In genomic region chr6:128509709-128510108, GRCh38 we compare ENCODE assay signal across 20 cellular contexts. TPM values are rescaled to one million over a fixed set of nuclear protein-coding genes. Genes with fewer than 3 reads are reported as not detected.
A peak's percentile ranks its signal among the peaks of the same experiment; 100 is the strongest.
DNase-seq lines count a peak whose midpoint lies in the region; ATAC-seq, FAIRE-seq and TF ChIP-seq lines count a peak whose summit lies in the region.
"Had no signal": no experiment of that assay in that cellular context is flagged by ENCODE, and none has a peak within 500 bp of the region (broad histone marks: within the 10 kb centered on the region; RNA-seq: fewer than 3 reads in every experiment).

No MANE protein-coding gene starts in this region.

- H2AFZ ChIP-seq in ACC112 (ENCODE audit: low read length, unreplicated experiment) (no peak overlapping the region), astrocyte (ENCODE audit: low read depth, low read length) (no peak overlapping the region), HepG2 (ENCODE audit: low read length) (no peak overlapping the region)

- TF ChIP-seq RAD21 in HepG2 (CRISPR knock-in tag; IDR thresholded peaks at IDR 0.05) = no peak

- no peaks in the 10 kb centered on the region for H3K27me3 Mint-ChIP-seq in astrocyte (ENCODE audit: low read depth, unreplicated experiment)
- H3K27me3 Mint-ChIP-seq: dendritic cell treated with granulocyte-macrophage colony-stimulating factor and Interleukin-4, amounts not matched to agents 40 ng/mL and 50 ng/mL, for 4 days; type B pancreatic cell had no signal

- TF ChIP-seq CTCF in astrocyte (IDR thresholded peaks at IDR 0.05; ENCODE audit: insufficient read depth, low read depth, low read length) (no peak), HepG2 (CRISPR knock-in tag; IDR thresholded peaks at IDR 0.05) (no peak)

- H3K27ac ChIP-seq in ACC112 (ENCODE audit: low read depth, low read length) = peak overlapping the region; percentile 85
- H3K27ac ChIP-seq in astrocyte (ENCODE audit: low read depth, low read length) = peak overlapping the region; percentile 88
- peak overlapping the region; percentile 98 for H3K27ac ChIP-seq in HepG2 (ENCODE audit: extremely low read length, insufficient read depth, low read length)

- peaks cover 4% of the 10 kb centered on the region for H3K36me3 Mint-ChIP-seq in astrocyte (ENCODE audit: low read depth, unreplicated experiment)
- H3K36me3 Mint-ChIP-seq: activated naive CD4-positive, alpha-beta T cell treated with anti-CD3 and anti-CD28 coated beads, Interleukin-2, amount 10 ng/mL, durations not matched to agents 7 days and 5 days; natural killer cell treated with Interleukin-12 subunit alpha and Interleukin-12 subunit beta and Interleukin-15 and Interleukin-18, amount 100 ng/mL, for 72 hours; stimulated activated naive B cell treated with anti-CD40 and anti-IgM and Interleukin-4, amounts not matched to agents 10 μg/mL and 1 μg/mL and 100 μg/mL, for 72 hours; type B pancreatic cell had no signal

- H3K4me3 Mint-ChIP-seq in astrocyte (ENCODE audit: unreplicated experiment) = no peak overlapping the region
- H3K4me3 Mint-ChIP-seq: activated CD4-positive, alpha-beta T cell treated with anti-CD3 and anti-CD28 coated beads, Interleukin-2, amount 10 ng/mL, durations not matched to agents 24 days and 14 days; activated naive CD4-positive, alpha-beta T cell treated with anti-CD3 and anti-CD28 coated beads, Interleukin-2, amount 10 ng/mL, durations not matched to agents 7 days and 5 days; CD4-positive, alpha-beta T cell; dendritic cell treated with granulocyte-macrophage colony-stimulating factor and Interleukin-4, amounts not matched to agents 40 ng/mL and 50 ng/mL, for 4 days; natural killer cell treated with Interleukin-12 subunit alpha and Interleukin-12 subunit beta and Interleukin-15 and Interleukin-18, amount 100 ng/mL, for 72 hours; stimulated activated naive B cell treated with anti-CD40 and anti-IgM and Interleukin-4, amounts not matched to agents 10 μg/mL and 1 μg/mL and 100 μg/mL, for 72 hours; type B pancreatic cell had no signal

- no peak overlapping the region for H3K9ac ChIP-seq in astrocyte (ENCODE audit: low read length)
- peak overlapping the region; percentile 81 for H3K9ac ChIP-seq in HepG2 (ENCODE audit: insufficient read depth, low read depth, low read length)

- H3K9me3 ChIP-seq in astrocyte (ENCODE audit: insufficient read depth, low read depth, low read length) (no peaks in the 10 kb centered on the region), HepG2 (ENCODE audit: low read length) (no peaks in the 10 kb centered on the region)

- 0% methylated on average over 1 of the region's 1 CpG for WGBS in HepG2 (ENCODE audit: low lambda C conversion rate)

- peaks cover 61% of the 10 kb centered on the region for H3K4me1 Mint-ChIP-seq in astrocyte (ENCODE audit: low read depth, unreplicated experiment)
- H3K4me1 Mint-ChIP-seq: activated CD4-positive, alpha-beta T cell treated with anti-CD3 and anti-CD28 coated beads, Interleukin-2, amount 10 ng/mL, durations not matched to agents 24 days and 14 days; activated naive CD4-positive, alpha-beta T cell treated with anti-CD3 and anti-CD28 coated beads, Interleukin-2, amount 10 ng/mL, durations not matched to agents 7 days and 5 days; stimulated activated naive B cell treated with anti-CD40 and anti-IgM and Interleukin-4, amounts not matched to agents 10 μg/mL and 1 μg/mL and 100 μg/mL, for 72 hours had no signal

- CTCF ChIA-PET in HepG2 (lab: Yijun Ruan, JAX; ENCODE audit: low intra/inter-chr PET ratio, low total read pairs) = no interaction called here

- H3K4me2 ChIP-seq in astrocyte (ENCODE audit: low read length) (peak overlapping the region; percentile 66), HepG2 (ENCODE audit: low read depth, low read length) (peak overlapping the region; percentile 99)

- intact Hi-C loops in HepG2 (cut with micrococcal nuclease; ENCODE audit: unreplicated experiment) = loop anchor here (1.0 to 10.0 kb wide), 3 partner anchors 11 to 505 kb away; partner anchors contain the start of gene PTPRK

- H3K4me3 ChIP-seq in ACC112 (ENCODE audit: low read depth, low read length) = no peak overlapping the region
- no peak overlapping the region for H3K4me3 ChIP-seq in astrocyte (ENCODE audit: insufficient read depth, low read depth, low read length)
- peak overlapping the region in 1 of 3 experiments; percentile 30; a peak in 1 of 6 replicates for H3K4me3 ChIP-seq in HepG2 (replicated peaks in 1 of 3; ENCODE audit: insufficient read depth in 1 of 3, low read depth in 2 of 3, low read length in 3 of 3)

- H3K27ac Mint-ChIP-seq in astrocyte (ENCODE audit: unreplicated experiment) = peak overlapping the region; percentile 83
- H3K27ac Mint-ChIP-seq: activated CD4-positive, alpha-beta T cell treated with anti-CD3 and anti-CD28 coated beads, Interleukin-2, amount 10 ng/mL, durations not matched to agents 24 days and 14 days; activated naive CD4-positive, alpha-beta T cell treated with anti-CD3 and anti-CD28 coated beads, Interleukin-2, amount 10 ng/mL, durations not matched to agents 7 days and 5 days; CD4-positive, alpha-beta T cell; dendritic cell treated with granulocyte-macrophage colony-stimulating factor and Interleukin-4, amounts not matched to agents 40 ng/mL and 50 ng/mL, for 4 days; natural killer cell treated with Interleukin-12 subunit alpha and Interleukin-12 subunit beta and Interleukin-15 and Interleukin-18, amount 100 ng/mL, for 72 hours; stimulated activated naive B cell treated with anti-CD40 and anti-IgM and Interleukin-4, amounts not matched to agents 10 μg/mL and 1 μg/mL and 100 μg/mL, for 72 hours; type B pancreatic cell had no signal

- H3K4me1 ChIP-seq in ACC112 (ENCODE audit: control insufficient read depth, insufficient read depth, low read length, unreplicated experiment) (peaks cover 59% of the 10 kb centered on the region), astrocyte (ENCODE audit: insufficient read depth, low read length) (peaks cover 37% of the 10 kb centered on the region), HepG2 (ENCODE audit: insufficient read depth, low read length) (peaks cover 96% of the 10 kb centered on the region)

- no TSS peak for BruUV-seq in HepG2 (replicated peaks; lab: Mats Ljungman, UMichigan)

- H3K36me3 ChIP-seq in ACC112 (ENCODE audit: insufficient read depth, low read length) (no peaks in the 10 kb centered on the region), astrocyte (ENCODE audit: insufficient read depth, low read length) (no peaks in the 10 kb centered on the region), HepG2 (replicated peaks in 1 of 2; ENCODE audit: control insufficient read depth in 1 of 2, insufficient read depth in 2 of 2, low read length in 2 of 2) (no peaks in the 10 kb centered on the region; a peak in 1 of 5 replicates)

- no peak for DNase-seq in astrocyte (ENCODE audit: low read depth)
- no peak for DNase-seq in HepG2 (ENCODE audit: low spot score)
- no peak for DNase-seq in NCI-H510A (lab: John Stamatoyannopoulos, UW)
- DNase-seq in hypothalamus (lab: John Stamatoyannopoulos, UW) = no peak
- DNase-seq in stimulated activated naive CD8-positive, alpha-beta T cell treated with anti-CD3 and anti-CD28 coated beads, Interleukin-15, Interleukin-2, amounts not matched to agents 100 U/mL and 50 U/mL, for 24 hours = no peak
- DNase-seq in NCI-H2029 treated with DMSO at 0.1 percent for 48 hours (lab: John Stamatoyannopoulos, UW) = no peak
- DNase-seq: activated CD4-positive, alpha-beta T cell treated with anti-CD3 and anti-CD28 coated beads, Interleukin-2, amount 10 ng/mL, durations not matched to agents 24 days and 14 days; activated CD8-positive, alpha-beta memory T cell treated with anti-CD3 and anti-CD28 coated beads, Interleukin-2, amount 50 U/mL, for 48 hours; activated naive CD4-positive, alpha-beta T cell treated with anti-CD3 and anti-CD28 coated beads, Interleukin-2, amount 10 ng/mL, durations not matched to agents 7 days and 5 days; CD4-positive, alpha-beta T cell; NCI-H1930; stimulated activated CD4-positive, alpha-beta T cell treated with anti-CD3 and anti-CD28 coated beads, Interleukin-12 subunit alpha, Interleukin-12 subunit beta, amount 100 ng/mL, for 4 hours; stimulated activated naive B cell treated with anti-CD40 and anti-IgM and Interleukin-4, amounts not matched to agents 10 μg/mL and 1 μg/mL and 100 μg/mL, for 72 hours had no signal

- no peak for TF ChIP-seq POLR2A in HepG2 (IDR thresholded peaks at IDR 0.05; ENCODE audit: insufficient read depth in 1 of 2, low read depth in 2 of 2, low read length in 2 of 2)

- H3K27me3 ChIP-seq in ACC112 (ENCODE audit: insufficient read depth, low read length) (no peaks in the 10 kb centered on the region), astrocyte (ENCODE audit: insufficient read depth, low read length) (no peaks in the 10 kb centered on the region), HepG2 (ENCODE audit: control insufficient read depth in 1 of 2, insufficient read depth in 2 of 2, low read length in 2 of 2) (no peaks in the 10 kb centered on the region)

- FAIRE-seq in astrocyte (lab: Jason Lieb, UNC) (no peak), HepG2 (lab: Jason Lieb, UNC) (no peak)
- FAIRE-seq: TTC549 had no signal

- POLR2A ChIA-PET in HepG2 (lab: Yijun Ruan, JAX) = interaction anchor here (2.8 to 3.7 kb wide), 3 partner anchors 11 to 447 kb away, joined by 13 to 63 read pairs (median 19); partner anchors contain the start of gene PTPRK

- TF ChIP-seq EP300 in HepG2 (IDR thresholded peaks at IDR 0.05; ENCODE audit: low read depth in 2 of 2, low read length in 2 of 2) (no peak), HepG2 (CRISPR knock-in tag; IDR thresholded peaks at IDR 0.05; ENCODE audit: borderline replicate concordance) (no peak)

- H4K20me1 ChIP-seq in astrocyte (ENCODE audit: insufficient read depth, low read length) (peaks cover 7% of the 10 kb centered on the region), HepG2 (ENCODE audit: insufficient read depth, low read length) (no peaks in the 10 kb centered on the region)

- H3K9me3 Mint-ChIP-seq in astrocyte (ENCODE audit: unreplicated experiment) = no peaks in the 10 kb centered on the region
- H3K9me3 Mint-ChIP-seq: activated CD4-positive, alpha-beta T cell treated with anti-CD3 and anti-CD28 coated beads, Interleukin-2, amount 10 ng/mL, durations not matched to agents 24 days and 14 days; activated naive CD4-positive, alpha-beta T cell treated with anti-CD3 and anti-CD28 coated beads, Interleukin-2, amount 10 ng/mL, durations not matched to agents 7 days and 5 days; CD4-positive, alpha-beta T cell; dendritic cell treated with granulocyte-macrophage colony-stimulating factor and Interleukin-4, amounts not matched to agents 40 ng/mL and 50 ng/mL, for 4 days; natural killer cell treated with Interleukin-12 subunit alpha and Interleukin-12 subunit beta and Interleukin-15 and Interleukin-18, amount 100 ng/mL, for 72 hours; stimulated activated naive B cell treated with anti-CD40 and anti-IgM and Interleukin-4, amounts not matched to agents 10 μg/mL and 1 μg/mL and 100 μg/mL, for 72 hours; type B pancreatic cell had no signal

- H3K79me2 ChIP-seq in ACC112 (ENCODE audit: control insufficient read depth, insufficient read depth, low read length, unreplicated experiment) = peaks cover 44% of the 10 kb centered on the region
- peaks cover 96% of the 10 kb centered on the region for H3K79me2 ChIP-seq in astrocyte (ENCODE audit: insufficient read depth, low read length)
- peaks cover 83% of the 10 kb centered on the region for H3K79me2 ChIP-seq in HepG2 (ENCODE audit: insufficient read depth, low read length)

- in situ Hi-C loops in HepG2 (cut with HindIII; ENCODE audit: extremely low pct_ligation_motif_present, low pct_unique_long_range_greater_than_20kb) = no loop called here

- ATAC-seq in HG03175 (IDR thresholded peaks at IDR 0.05; ENCODE audit: unreplicated experiment) (peak; percentile 29), HepG2 (no peak)
- no peak for ATAC-seq in stimulated activated naive CD8-positive, alpha-beta T cell treated with anti-CD3 and anti-CD28 coated beads, Interleukin-15, Interleukin-2, amounts not matched to agents 100 U/mL and 50 U/mL, for 24 hours
- ATAC-seq: natural killer cell treated with Interleukin-12 subunit alpha and Interleukin-12 subunit beta and Interleukin-15 and Interleukin-18, amount 100 ng/mL, for 72 hours; stimulated activated naive B cell treated with anti-CD40 and anti-IgM and Interleukin-4, amounts not matched to agents 10 μg/mL and 1 μg/mL and 100 μg/mL, for 72 hours had no signal

RNA-seq across cellular contexts. Expression of gene PTPRK, which starts 10.7 kb away (rescaled TPM):
- 139 and 159 TPM in 2 replicates for total RNA-seq in astrocyte
- 52.4 and 98.3 TPM in 2 replicates for total RNA-seq in HepG2 (2016; rRNA removed; fragmentation: Illumina TruSeq; extraction: Trizol)
- total RNA-seq in HepG2 (2016; cell fraction: cytosol; rRNA removed; fragmentation: Illumina TruSeq; extraction: Trizol; ENCODE audit: low read depth) = 29.7 and 32.9 TPM in 2 replicates
- total RNA-seq in HepG2 (2016; cell fraction: insoluble cytoplasmic fraction; rRNA removed; fragmentation: Illumina TruSeq; extraction: Trizol) = 47.0 and 86.4 TPM in 2 replicates
- total RNA-seq in HepG2 (2016; cell fraction: membrane; rRNA removed; fragmentation: Illumina TruSeq; extraction: Trizol) = 36.9 and 39.5 TPM in 2 replicates
- total RNA-seq in HepG2 (2016; cell fraction: nucleus; rRNA removed; fragmentation: Illumina TruSeq; extraction: Trizol) = 243 and 259 TPM in 2 replicates
- polyA plus RNA-seq in HepG2 (2011; rRNA removed) = 40.0 and 43.6 TPM in 2 replicates
- polyA plus RNA-seq in HepG2 (2011; cell fraction: cytosol; rRNA removed) = 26.4 and 36.1 TPM in 2 replicates
- polyA plus RNA-seq in HepG2 (2011; cell fraction: nucleus; rRNA removed) = 57.3 and 62.4 TPM in 2 replicates
- polyA plus RNA-seq in HepG2 (2012) = 74.2 and 81.5 TPM in 2 replicates
- polyA plus RNA-seq in HepG2 (2016; cell fraction: cytosol; fragmentation: Illumina TruSeq; extraction: Trizol; ENCODE audit: low read depth) = 14.1 and 16.7 TPM in 2 replicates
- polyA plus RNA-seq in HepG2 (2016; cell fraction: insoluble cytoplasmic fraction; fragmentation: Illumina TruSeq; extraction: Trizol; ENCODE audit: low read depth) = 36.4 and 38.2 TPM in 2 replicates
- 17.6 and 19.0 TPM in 2 replicates for polyA plus RNA-seq in HepG2 (2016; cell fraction: membrane; fragmentation: Illumina TruSeq; extraction: Trizol; ENCODE audit: low read depth)
- polyA plus RNA-seq in HepG2 (2016; cell fraction: nucleus; fragmentation: Illumina TruSeq; extraction: Trizol; ENCODE audit: insufficient read depth, low read depth) = 68.4 and 81.3 TPM in 2 replicates
- polyA minus RNA-seq in HepG2 (2011; rRNA and poly(A)+ RNA removed; ENCODE audit: low replicate concordance) = 19.5 and 154 TPM in 2 replicates
- polyA minus RNA-seq in HepG2 (2011; cell fraction: cytosol; rRNA and poly(A)+ RNA removed) = 69.6 and 97.5 TPM in 2 replicates
- polyA minus RNA-seq in HepG2 (2011; cell fraction: nucleus; rRNA and poly(A)+ RNA removed) = 726 and 816 TPM in 2 replicates
- total RNA-seq: OCI-LY7 had no signal
